ENCODE assay signal across 13 cellular contexts in genomic region chr2:102872388-102872787, GRCh38.
A peak's percentile ranks its signal among the peaks of the same experiment; 100 is the strongest.
DNase-seq lines count a peak whose midpoint lies in the region; ATAC-seq, FAIRE-seq and TF ChIP-seq lines count a peak whose summit lies in the region.
"Had no signal": no experiment of that assay in that cellular context is flagged by ENCODE, and none has a peak within 500 bp of the region (broad histone marks: within the 10 kb centered on the region; RNA-seq: fewer than 3 reads in every experiment).

No MANE protein-coding gene starts in this region.

- H3K4me1 Mint-ChIP-seq in T-helper 17 cell, result no peaks in the 10 kb centered on the region
- H3K4me1 Mint-ChIP-seq: CD4-positive, CD25-positive, alpha-beta regulatory T cell had no signal

- peak; percentile 0 for DNase-seq in ELR (ENCODE audit: low read depth)
- no peak for DNase-seq in RWPE2 (ENCODE audit: low spot score)
- DNase-seq in stimulated activated CD4-positive, alpha-beta T cell treated with anti-CD3 and anti-CD28 coated beads, Interleukin-1b, Interleukin-23, amount 100 ng/mL, for 48 hours, result no peak
- no peak for DNase-seq in activated CD4-positive, CD25-positive, alpha-beta regulatory T cell treated with anti-CD3 and anti-CD28 coated beads, Interleukin-2, amount 50 U/mL, for 72 hours
- DNase-seq in HK-2 (ENCODE audit: unreplicated experiment), result no peak
- DNase-seq in T-helper 17 cell, result no peak
- DNase-seq: activated T-cell treated with anti-CD3 and anti-CD28 coated beads, Interleukin-2, amount 50 U/mL, for 24 hours; CD4-positive, CD25-positive, alpha-beta regulatory T cell; MM.1S; NCI-H748 treated with DMSO at 0.1 percent for 48 hours had no signal

- no peak overlapping the region for H3K27ac Mint-ChIP-seq in T-helper 17 cell
- H3K27ac Mint-ChIP-seq: activated T-cell treated with anti-CD3 and anti-CD28 coated beads, Interleukin-2, amount 50 U/mL, for 24 hours; CD4-positive, CD25-positive, alpha-beta regulatory T cell had no signal

- no peaks in the 10 kb centered on the region for H3K9me3 ChIP-seq in RWPE2 (ENCODE audit: severe bottlenecking)
- H3K9me3 ChIP-seq in T-helper 17 cell (ENCODE audit: control insufficient read depth, low read length, poor library complexity, severe bottlenecking), result no peaks in the 10 kb centered on the region
- H3K9me3 ChIP-seq: SJSA1 had no signal

- H3K36me3 ChIP-seq in RWPE2 (ENCODE audit: low read depth), result no peaks in the 10 kb centered on the region
- H3K36me3 ChIP-seq: SJSA1 had no signal

- peak; percentile 28 for TF ChIP-seq CTCF in RWPE2 (IDR thresholded peaks at IDR 0.05; ENCODE audit: poor library complexity, severe bottlenecking)

- no peak for ATAC-seq in RWPE2 (ENCODE audit: low read depth)
- ATAC-seq in T-helper 17 cell, result no peak

- H3K27me3 Mint-ChIP-seq in T-helper 17 cell, result no peaks in the 10 kb centered on the region
- H3K27me3 Mint-ChIP-seq: activated T-cell treated with anti-CD3 and anti-CD28 coated beads, Interleukin-2, amount 50 U/mL, for 24 hours; CD4-positive, CD25-positive, alpha-beta regulatory T cell had no signal

- H3K36me3 Mint-ChIP-seq in T-helper 17 cell (ENCODE audit: low read depth), result no peaks in the 10 kb centered on the region
- H3K36me3 Mint-ChIP-seq: CD4-positive, CD25-positive, alpha-beta regulatory T cell had no signal

- no peak overlapping the region for H3K4me3 ChIP-seq in RWPE2 (ENCODE audit: severe bottlenecking)
- H3K4me3 ChIP-seq: SJSA1 had no signal

- no peaks in the 10 kb centered on the region for H3K27me3 ChIP-seq in RWPE2 (ENCODE audit: insufficient read depth, poor library complexity, severe bottlenecking)
- H3K27me3 ChIP-seq: SJSA1 had no signal

- H3K4me3 Mint-ChIP-seq in T-helper 17 cell, result no peak overlapping the region
- H3K4me3 Mint-ChIP-seq: activated T-cell treated with anti-CD3 and anti-CD28 coated beads, Interleukin-2, amount 50 U/mL, for 24 hours; CD4-positive, CD25-positive, alpha-beta regulatory T cell had no signal

- H3K27ac ChIP-seq in RWPE2 (ENCODE audit: poor library complexity, severe bottlenecking), result no peak overlapping the region
- H3K27ac ChIP-seq: SJSA1 had no signal

- FAIRE-seq in A204.1 (lab: Jason Lieb, UNC) (peak; percentile 59), islet of Langerhans (lab: Jason Lieb, UNC) (peak; percentile 70)

- H3K4me1 ChIP-seq in RWPE2 (ENCODE audit: insufficient read depth, poor library complexity, severe bottlenecking), result no peaks in the 10 kb centered on the region
- H3K4me1 ChIP-seq: SJSA1 had no signal
